Comparison of ENCODE assay signal across 8 cellular contexts in genomic region chr19:32674959-32675719, GRCh38. TPM values are rescaled to one million over a fixed set of nuclear protein-coding genes. Genes with fewer than 3 reads are reported as not detected.
DNase-seq lines count a peak whose midpoint lies in the region; ATAC-seq and TF ChIP-seq lines count a peak whose summit lies in the region.

TSS of gene ANKRD27 (minus strand) at chr19:32675180. CDS start at chr19:32659015, 16,165 bp downstream.

- H3K36me3 ChIP-seq in right atrium auricular region (no peaks in the 10 kb centered on the region), uterus (no peaks in the 10 kb centered on the region)

- TF ChIP-seq CTCF in right atrium auricular region (IDR thresholded peaks at IDR 0.05) (no peak), uterus (IDR thresholded peaks at IDR 0.05) (peak in 1 of 4 experiments; percentile 0)

- H3K27ac ChIP-seq in right atrium auricular region (peak within 1 kb of the TSS; percentile 91 to 92), uterus (peak within 1 kb of the TSS; percentile 74 to 77)

- H3K4me1 ChIP-seq in right atrium auricular region, result peaks cover 0 to 45% of the 10 kb centered on the region in 2 donors
- H3K4me1 ChIP-seq in uterus, result peaks cover 0 to 3% of the 10 kb centered on the region in 2 donors

- intact Hi-C loops in uterus (cut with DNase I; ENCODE audit: low total_unique reads), result no loop called here

- TF ChIP-seq POLR2A in uterus (IDR thresholded peaks at IDR 0.05), result no peak

- ATAC-seq in GM18498 (IDR thresholded peaks at IDR 0.05; ENCODE audit: unreplicated experiment) (peak; percentile 96), HG02938 (IDR thresholded peaks at IDR 0.05; ENCODE audit: unreplicated experiment) (peak; percentile 96)

- H3K4me3 ChIP-seq in right atrium auricular region (peak within 1 kb of the TSS; percentile 86 to 99), uterus (peak within 1 kb of the TSS; percentile 69 to 87)

- peak; percentile 99 for DNase-seq in NCI-H187 (lab: John Stamatoyannopoulos, UW)
- DNase-seq in T-helper 2 cell, result peak; percentile 95 to 98 (median 97)
- peak; percentile 73 to 98 (median 96) for DNase-seq in anterior cingulate cortex (lab: John Stamatoyannopoulos, UW)
- DNase-seq in right atrium auricular region (ENCODE audit: low spot score), result peak; percentile 98
- peak; percentile 88 for DNase-seq in pulmonary artery endothelial cell (ENCODE audit: low read depth, low spot score)
- DNase-seq in uterus, result peak; percentile 97 to 98

- H3K9me3 ChIP-seq in right atrium auricular region (no peaks in the 10 kb centered on the region), uterus (no peaks in the 10 kb centered on the region)

- H3K27me3 ChIP-seq in right atrium auricular region (no peaks in the 10 kb centered on the region), uterus (peaks cover 0 to 13% of the 10 kb centered on the region in 2 donors)

RNA-seq across cellular contexts. Expression of gene ANKRD27, which starts in this region (rescaled TPM):
- total RNA-seq in right atrium auricular region (10 to 100 TPM; 18.8 to 22.4 TPM), pulmonary artery endothelial cell (39.1 and 54.4 TPM in 2 replicates), uterus (10 to 100 TPM in 3 of 4 donors, 1 to 10 TPM in 1; 1.8 to 36.2 (median 22.7) TPM)

Comparison
In these comparisons a context has a peak if more than half of its experiments do, and no peak if none do; other contexts are left out.
1. Peak in every context shown above with its lines: DNase-seq, ATAC-seq, H3K4me3 ChIP-seq and H3K27ac ChIP-seq.